ENCODE assay signal across 1 cellular context in genomic region chr2:64019083-64019974, GRCh38.
A peak's percentile ranks its signal among the peaks of the same experiment; 100 is the strongest.
TF ChIP-seq lines count a peak whose summit lies in the region.

TSS of gene VPS54 (minus strand) at chr2:64019428. CDS start at chr2:63983999, 35,429 bp downstream.

TF ChIP-seq in K562, 482 proteins besides CTCF, POLR2A, EP300 and RAD21 (continued from another document and continues in another):
- TF ChIP-seq PHB2 (IDR thresholded peaks at IDR 0.05; ENCODE audit: low read depth), result no peak
- TF ChIP-seq RBM25 (IDR thresholded peaks at IDR 0.05; ENCODE audit: low read depth, low read length, severe bottlenecking), result no peak
- no peak for TF ChIP-seq ZFP91 (CRISPR knock-in tag; IDR thresholded peaks at IDR 0.05)
- TF ChIP-seq CBX1 (IDR thresholded peaks at IDR 0.05; ENCODE audit: low read depth), result peak; percentile 78; the same call in 1 of the 2 replicates
- TF ChIP-seq, protein P1, sequence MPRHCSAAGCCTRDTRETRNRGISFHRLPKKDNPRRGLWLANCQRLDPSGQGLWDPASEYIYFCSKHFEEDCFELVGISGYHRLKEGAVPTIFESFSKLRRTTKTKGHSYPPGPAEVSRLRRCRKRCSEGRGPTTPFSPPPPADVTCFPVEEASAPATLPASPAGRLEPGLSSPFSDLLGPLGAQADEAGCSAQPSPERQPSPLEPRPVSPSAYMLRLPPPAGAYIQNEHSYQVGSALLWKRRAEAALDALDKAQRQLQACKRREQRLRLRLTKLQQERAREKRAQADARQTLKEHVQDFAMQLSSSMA (CRISPR knock-in tag; IDR thresholded peaks at IDR 0.05), result no peak
- 0 out of 4 replicates have a peak, but pooled peaks of 1 of the 2 experiments have one; percentile 21 for TF ChIP-seq ZNF318 (IDR thresholded peaks at IDR 0.05; ENCODE audit: borderline replicate concordance in 1 of 2, low read depth in 1 of 2)
- no peak for TF ChIP-seq ZNF780A (CRISPR knock-in tag; IDR thresholded peaks at IDR 0.05)
- peak; percentile 73 for TF ChIP-seq NR2C2 (CRISPR knock-in tag; IDR thresholded peaks at IDR 0.05)
- TF ChIP-seq NR2C2 (tag; IDR thresholded peaks at IDR 0.05), result peak; percentile 98
- no peak for TF ChIP-seq CC2D1A (IDR thresholded peaks at IDR 0.05)
- no peak for TF ChIP-seq BCL6 (CRISPR knock-in tag; IDR thresholded peaks at IDR 0.05)
- TF ChIP-seq IRF1 (CRISPR knock-in tag; IDR thresholded peaks at IDR 0.05; ENCODE audit: borderline replicate concordance), result no peak
- TF ChIP-seq BRCA1 (IDR thresholded peaks at IDR 0.05), result no peak
- TF ChIP-seq BRCA1 (CRISPR knock-in tag; IDR thresholded peaks at IDR 0.05), result no peak
- TF ChIP-seq ATF4 (CRISPR knock-in tag; IDR thresholded peaks at IDR 0.05), result no peak
- TF ChIP-seq BRD9 (IDR thresholded peaks at IDR 0.05; ENCODE audit: low read depth, partially characterized antibody), result peak; percentile 84
- no peak for TF ChIP-seq MYNN (IDR thresholded peaks at IDR 0.05)
- TF ChIP-seq MYNN (CRISPR knock-in tag; IDR thresholded peaks at IDR 0.05), result no peak
- TF ChIP-seq ZNF696 (CRISPR knock-in tag; conservative IDR thresholded peaks at IDR 0.05), result no peak
- TF ChIP-seq, protein P2, sequence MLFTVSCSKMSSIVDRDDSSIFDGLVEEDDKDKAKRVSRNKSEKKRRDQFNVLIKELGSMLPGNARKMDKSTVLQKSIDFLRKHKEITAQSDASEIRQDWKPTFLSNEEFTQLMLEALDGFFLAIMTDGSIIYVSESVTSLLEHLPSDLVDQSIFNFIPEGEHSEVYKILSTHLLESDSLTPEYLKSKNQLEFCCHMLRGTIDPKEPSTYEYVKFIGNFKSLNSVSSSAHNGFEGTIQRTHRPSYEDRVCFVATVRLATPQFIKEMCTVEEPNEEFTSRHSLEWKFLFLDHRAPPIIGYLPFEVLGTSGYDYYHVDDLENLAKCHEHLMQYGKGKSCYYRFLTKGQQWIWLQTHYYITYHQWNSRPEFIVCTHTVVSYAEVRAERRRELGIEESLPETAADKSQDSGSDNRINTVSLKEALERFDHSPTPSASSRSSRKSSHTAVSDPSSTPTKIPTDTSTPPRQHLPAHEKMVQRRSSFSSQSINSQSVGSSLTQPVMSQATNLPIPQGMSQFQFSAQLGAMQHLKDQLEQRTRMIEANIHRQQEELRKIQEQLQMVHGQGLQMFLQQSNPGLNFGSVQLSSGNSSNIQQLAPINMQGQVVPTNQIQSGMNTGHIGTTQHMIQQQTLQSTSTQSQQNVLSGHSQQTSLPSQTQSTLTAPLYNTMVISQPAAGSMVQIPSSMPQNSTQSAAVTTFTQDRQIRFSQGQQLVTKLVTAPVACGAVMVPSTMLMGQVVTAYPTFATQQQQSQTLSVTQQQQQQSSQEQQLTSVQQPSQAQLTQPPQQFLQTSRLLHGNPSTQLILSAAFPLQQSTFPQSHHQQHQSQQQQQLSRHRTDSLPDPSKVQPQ (CRISPR knock-in tag; IDR thresholded peaks at IDR 0.05; ENCODE audit: borderline replicate concordance), result no peak
- TF ChIP-seq YBX1 (IDR thresholded peaks at IDR 0.05), result no peak
- TF ChIP-seq, protein P3, sequence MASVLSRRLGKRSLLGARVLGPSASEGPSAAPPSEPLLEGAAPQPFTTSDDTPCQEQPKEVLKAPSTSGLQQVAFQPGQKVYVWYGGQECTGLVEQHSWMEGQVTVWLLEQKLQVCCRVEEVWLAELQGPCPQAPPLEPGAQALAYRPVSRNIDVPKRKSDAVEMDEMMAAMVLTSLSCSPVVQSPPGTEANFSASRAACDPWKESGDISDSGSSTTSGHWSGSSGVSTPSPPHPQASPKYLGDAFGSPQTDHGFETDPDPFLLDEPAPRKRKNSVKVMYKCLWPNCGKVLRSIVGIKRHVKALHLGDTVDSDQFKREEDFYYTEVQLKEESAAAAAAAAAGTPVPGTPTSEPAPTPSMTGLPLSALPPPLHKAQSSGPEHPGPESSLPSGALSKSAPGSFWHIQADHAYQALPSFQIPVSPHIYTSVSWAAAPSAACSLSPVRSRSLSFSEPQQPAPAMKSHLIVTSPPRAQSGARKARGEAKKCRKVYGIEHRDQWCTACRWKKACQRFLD (CRISPR knock-in tag; IDR thresholded peaks at IDR 0.05), result peak; percentile 62; the same call in 1 of the 2 replicates
- no peak for TF ChIP-seq LARP7 (IDR thresholded peaks at IDR 0.05)
- no peak; the same call in 1 of the 2 replicates for TF ChIP-seq PML (IDR thresholded peaks at IDR 0.05; ENCODE audit: low read length)
- no peak for TF ChIP-seq MEF2A (IDR thresholded peaks at IDR 0.05; ENCODE audit: control insufficient read depth, low read depth, low read length)
- TF ChIP-seq XRCC5 (IDR thresholded peaks at IDR 0.05; ENCODE audit: low read depth, low read length), result no peak
- no peak for TF ChIP-seq STAT5A (IDR thresholded peaks at IDR 0.05; ENCODE audit: borderline replicate concordance, low read length)
- TF ChIP-seq GATAD2A (IDR thresholded peaks at IDR 0.05), result no peak
- no peak for TF ChIP-seq ARHGAP35 (IDR thresholded peaks at IDR 0.05; ENCODE audit: partially characterized antibody)
- TF ChIP-seq, protein P4, sequence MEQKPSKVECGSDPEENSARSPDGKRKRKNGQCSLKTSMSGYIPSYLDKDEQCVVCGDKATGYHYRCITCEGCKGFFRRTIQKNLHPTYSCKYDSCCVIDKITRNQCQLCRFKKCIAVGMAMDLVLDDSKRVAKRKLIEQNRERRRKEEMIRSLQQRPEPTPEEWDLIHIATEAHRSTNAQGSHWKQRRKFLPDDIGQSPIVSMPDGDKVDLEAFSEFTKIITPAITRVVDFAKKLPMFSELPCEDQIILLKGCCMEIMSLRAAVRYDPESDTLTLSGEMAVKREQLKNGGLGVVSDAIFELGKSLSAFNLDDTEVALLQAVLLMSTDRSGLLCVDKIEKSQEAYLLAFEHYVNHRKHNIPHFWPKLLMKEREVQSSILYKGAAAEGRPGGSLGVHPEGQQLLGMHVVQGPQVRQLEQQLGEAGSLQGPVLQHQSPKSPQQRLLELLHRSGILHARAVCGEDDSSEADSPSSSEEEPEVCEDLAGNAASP (IDR thresholded peaks at IDR 0.05), result no peak
- no peak for TF ChIP-seq SNRNP70 (optimal IDR thresholded peaks at IDR 0.05; ENCODE audit: low read depth, low read length)
- no peak for TF ChIP-seq ZNF3 (CRISPR knock-in tag; IDR thresholded peaks at IDR 0.05)
- peak; percentile 77; the same call in 1 of the 2 replicates for TF ChIP-seq ELF4 (CRISPR knock-in tag; IDR thresholded peaks at IDR 0.05)
- no peak for TF ChIP-seq ZNF445 (CRISPR knock-in tag; IDR thresholded peaks at IDR 0.05; ENCODE audit: low read depth)
- TF ChIP-seq SAFB (IDR thresholded peaks at IDR 0.05; ENCODE audit: borderline replicate concordance, low read depth, low read length), result peak; percentile 15; the same call in 1 of the 2 replicates
- TF ChIP-seq SMARCA4 (IDR thresholded peaks at IDR 0.05), result 0 out of 2 replicates have a peak, but pooled peaks have one; percentile 42
- no peak for TF ChIP-seq MCM5 (IDR thresholded peaks at IDR 0.05; ENCODE audit: low read depth)
- TF ChIP-seq, protein P5, sequence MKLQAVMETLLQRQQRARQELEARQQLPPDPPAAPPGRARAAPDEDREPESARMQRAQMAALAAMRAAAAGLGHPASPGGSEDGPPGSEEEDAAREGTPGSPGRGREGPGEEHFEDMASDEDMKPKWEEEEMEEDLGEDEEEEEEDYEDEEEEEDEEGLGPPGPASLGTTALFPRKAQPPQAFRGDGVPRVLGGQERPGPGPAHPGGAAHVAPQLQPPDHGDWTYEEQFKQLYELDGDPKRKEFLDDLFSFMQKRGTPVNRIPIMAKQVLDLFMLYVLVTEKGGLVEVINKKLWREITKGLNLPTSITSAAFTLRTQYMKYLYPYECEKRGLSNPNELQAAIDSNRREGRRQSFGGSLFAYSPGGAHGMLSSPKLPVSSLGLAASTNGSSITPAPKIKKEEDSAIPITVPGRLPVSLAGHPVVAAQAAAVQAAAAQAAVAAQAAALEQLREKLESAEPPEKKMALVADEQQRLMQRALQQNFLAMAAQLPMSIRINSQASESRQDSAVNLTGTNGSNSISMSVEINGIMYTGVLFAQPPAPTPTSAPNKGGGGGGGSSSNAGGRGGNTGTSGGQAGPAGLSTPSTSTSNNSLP (IDR thresholded peaks at IDR 0.05; ENCODE audit: borderline replicate concordance, low read depth, low read length), result no peak
- no peak for TF ChIP-seq ZNF24 (IDR thresholded peaks at IDR 0.05)
- TF ChIP-seq, protein P6, sequence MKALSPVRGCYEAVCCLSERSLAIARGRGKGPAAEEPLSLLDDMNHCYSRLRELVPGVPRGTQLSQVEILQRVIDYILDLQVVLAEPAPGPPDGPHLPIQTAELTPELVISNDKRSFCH (CRISPR knock-in tag; IDR thresholded peaks at IDR 0.05), result no peak
- TF ChIP-seq, protein P6 (tag; IDR thresholded peaks at IDR 0.05), result peak; percentile 89
- TF ChIP-seq TEAD4 (IDR thresholded peaks at IDR 0.05; ENCODE audit: low read length), result no peak
- no peak for TF ChIP-seq TEAD4 (CRISPR knock-in tag; IDR thresholded peaks at IDR 0.05; ENCODE audit: borderline replicate concordance)
- TF ChIP-seq, protein P7, sequence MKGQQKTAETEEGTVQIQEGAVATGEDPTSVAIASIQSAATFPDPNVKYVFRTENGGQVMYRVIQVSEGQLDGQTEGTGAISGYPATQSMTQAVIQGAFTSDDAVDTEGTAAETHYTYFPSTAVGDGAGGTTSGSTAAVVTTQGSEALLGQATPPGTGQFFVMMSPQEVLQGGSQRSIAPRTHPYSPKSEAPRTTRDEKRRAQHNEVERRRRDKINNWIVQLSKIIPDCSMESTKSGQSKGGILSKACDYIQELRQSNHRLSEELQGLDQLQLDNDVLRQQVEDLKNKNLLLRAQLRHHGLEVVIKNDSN (CRISPR knock-in tag; IDR thresholded peaks at IDR 0.05), result 0 out of 2 replicates have a peak, but pooled peaks have one; percentile 12
